In genomic region chr7:92670204-92670851, GRCh38 we compare ENCODE assay signal across 23 cellular contexts.
DNase-seq lines count a peak whose midpoint lies in the region; ATAC-seq and TF ChIP-seq lines count a peak whose summit lies in the region.
"Had no signal": no experiment of that assay in that cellular context is flagged by ENCODE, and none has a peak within 500 bp of the region (broad histone marks: within the 10 kb centered on the region; RNA-seq: fewer than 3 reads in every experiment).

No MANE protein-coding gene starts in this region.

- H3K79me2 ChIP-seq in DND-41 (ENCODE audit: insufficient read depth, low read length) = peaks cover 98% of the 10 kb centered on the region

- H3K4me2 ChIP-seq in DND-41 (ENCODE audit: insufficient read depth, low read length) = no peak overlapping the region

- WGBS in liver = 43% methylated on average over 2 of the region's 2 CpGs

- H3K4me1 ChIP-seq in DND-41 (ENCODE audit: insufficient read depth, low read length) = peaks cover 46% of the 10 kb centered on the region
- H3K4me1 ChIP-seq in liver (ENCODE audit: control insufficient read depth in 4 of 4, insufficient read depth in 4 of 4, low read length in 3 of 4) = peaks cover 4 to 23% (median 15%) of the 10 kb centered on the region in 4 donors
- H3K4me1 ChIP-seq: testis, uterus had no signal

- H3K36me3 Mint-ChIP-seq in activated CD4-positive, alpha-beta T cell treated with anti-CD3 and anti-CD28 coated beads for 36 hours (ENCODE audit: low read depth) = peaks cover 57% of the 10 kb centered on the region
- H3K36me3 Mint-ChIP-seq in activated T-helper 17 cell treated with anti-CD3 and anti-CD28 coated beads, Interleukin-2, amount 50 U/mL, for 72 hours (ENCODE audit: low read depth) = peaks cover 84% of the 10 kb centered on the region

- ATAC-seq in activated CD4-positive, alpha-beta T cell treated with anti-CD3 and anti-CD28 coated beads for 36 hours = no peak
- no peak for ATAC-seq in DND-41 (ENCODE audit: insufficient read depth, low read depth)
- no peak for ATAC-seq in activated T-helper 17 cell treated with anti-CD3 and anti-CD28 coated beads, Interleukin-2, amount 50 U/mL, for 72 hours (replicated peaks)
- ATAC-seq: naive thymus-derived CD4-positive, alpha-beta T cell; T-cell had no signal

- no peak for DNase-seq in activated CD4-positive, alpha-beta T cell treated with anti-CD3 and anti-CD28 coated beads for 36 hours
- no peak for DNase-seq in activated CD4-positive, alpha-beta T cell treated with anti-CD3 and anti-CD28 coated beads for 48 hours
- DNase-seq in DND-41 = no peak
- no peak for DNase-seq in activated gamma-delta T cell (lab: John Stamatoyannopoulos, UW)
- DNase-seq in RKO (ENCODE audit: low spot score) = no peak
- no peak for DNase-seq in SK-N-DZ (ENCODE audit: low spot score)
- DNase-seq: activated CD4-positive, alpha-beta T cell treated with anti-CD3 and anti-CD28 coated beads for 4 hours; CD8-positive, alpha-beta memory T cell; effector CD4-positive, alpha-beta T cell; KBM-7; naive thymus-derived CD4-positive, alpha-beta T cell; NCI-H146; ovary; SHP77 treated with DMSO at 0.1 percent for 48 hours; T-cell; testis; uterus had no signal

- H3K4me3 ChIP-seq in DND-41 (ENCODE audit: low read depth in 1 of 2, low read length in 2 of 2) (no peak overlapping the region), liver (ENCODE audit: low read depth in 1 of 3, low read length in 3 of 3) (no peak overlapping the region)
- H3K4me3 ChIP-seq: GM23248, ovary, testis, uterus had no signal

- H3K4me3 Mint-ChIP-seq in activated CD4-positive, alpha-beta T cell treated with anti-CD3 and anti-CD28 coated beads for 36 hours = no peak overlapping the region
- peak overlapping the region; percentile 88 for H3K4me3 Mint-ChIP-seq in activated T-helper 17 cell treated with anti-CD3 and anti-CD28 coated beads, Interleukin-2, amount 50 U/mL, for 72 hours
- H3K4me3 Mint-ChIP-seq: activated naive CD8-positive, alpha-beta T cell; B cell; CD8-positive, alpha-beta memory T cell; mesothelial cell of epicardium; T-cell had no signal

- H3K27ac ChIP-seq in DND-41 (ENCODE audit: low read length) (peak overlapping the region; percentile 64), liver (ENCODE audit: low read depth in 1 of 2, low read length in 2 of 2) (no peak overlapping the region)
- H3K27ac ChIP-seq: GM23248, ovary, testis, uterus had no signal

- peaks cover 43% of the 10 kb centered on the region for H3K4me1 Mint-ChIP-seq in activated CD4-positive, alpha-beta T cell treated with anti-CD3 and anti-CD28 coated beads for 36 hours
- H3K4me1 Mint-ChIP-seq in activated T-helper 17 cell treated with anti-CD3 and anti-CD28 coated beads, Interleukin-2, amount 50 U/mL, for 72 hours = peaks cover 53% of the 10 kb centered on the region

- peak overlapping the region; percentile 38 for H3K27ac Mint-ChIP-seq in activated CD4-positive, alpha-beta T cell treated with anti-CD3 and anti-CD28 coated beads for 36 hours
- peak overlapping the region; percentile 92 for H3K27ac Mint-ChIP-seq in activated T-helper 17 cell treated with anti-CD3 and anti-CD28 coated beads, Interleukin-2, amount 50 U/mL, for 72 hours
- H3K27ac Mint-ChIP-seq: B cell, T-cell had no signal

- peaks cover 9% of the 10 kb centered on the region; the same call in 1 of the 2 replicates for H4K20me1 ChIP-seq in DND-41 (ENCODE audit: insufficient read depth, low read length)

- H3K9ac ChIP-seq in DND-41 (ENCODE audit: low read depth, low read length) (no peak overlapping the region), liver (ENCODE audit: low read depth in 1 of 2, low read length in 2 of 2) (no peak overlapping the region)
- H3K9ac ChIP-seq: GM23248 had no signal

- H3K9me3 Mint-ChIP-seq in activated CD4-positive, alpha-beta T cell treated with anti-CD3 and anti-CD28 coated beads for 36 hours (ENCODE audit: low read depth) = no peaks in the 10 kb centered on the region
- H3K9me3 Mint-ChIP-seq in activated T-helper 17 cell treated with anti-CD3 and anti-CD28 coated beads, Interleukin-2, amount 50 U/mL, for 72 hours = no peaks in the 10 kb centered on the region
- H3K9me3 Mint-ChIP-seq: CD8-positive, alpha-beta memory T cell; mesothelial cell of epicardium had no signal

- POLR2A ChIA-PET in activated CD4-positive, alpha-beta T cell treated with anti-CD3 and anti-CD28 coated beads for 36 hours (lab: Charles Lee) = no interaction called here

- intact Hi-C loops in activated CD4-positive, alpha-beta T cell treated with anti-CD3 and anti-CD28 coated beads for 36 hours (cut with DNase I, micrococcal nuclease) = no loop called here

- no peak for TF ChIP-seq CTCF in DND-41 (IDR thresholded peaks at IDR 0.05; ENCODE audit: borderline replicate concordance, extremely low read depth, low read length, poor library complexity, severe bottlenecking)
- no peak for TF ChIP-seq CTCF in liver (IDR thresholded peaks at IDR 0.05; ENCODE audit: low read depth, low read length, missing input control)

- CTCF ChIA-PET in activated CD4-positive, alpha-beta T cell treated with anti-CD3 and anti-CD28 coated beads for 36 hours (lab: Charles Lee) = no interaction called here

- no peak overlapping the region for H2AFZ ChIP-seq in DND-41 (ENCODE audit: low read depth, low read length)
- H2AFZ ChIP-seq: GM23248 had no signal

- no peaks in the 10 kb centered on the region for H3K27me3 ChIP-seq in DND-41 (ENCODE audit: insufficient read depth, low read length, poor library complexity)
- H3K27me3 ChIP-seq in liver (ENCODE audit: control insufficient read depth in 4 of 4, insufficient read depth in 4 of 4, low read length in 3 of 4) = no peaks in the 10 kb centered on the region
- H3K27me3 ChIP-seq: testis, uterus had no signal

- H3K36me3 ChIP-seq in DND-41 (ENCODE audit: insufficient read depth, low read length) (peaks cover 95% of the 10 kb centered on the region), liver (ENCODE audit: control insufficient read depth in 4 of 4, insufficient read depth in 3 of 4, low read depth in 1 of 4, low read length in 3 of 4) (no peaks in the 10 kb centered on the region)
- H3K36me3 ChIP-seq: ovary, uterus had no signal

- H3K9me3 ChIP-seq in DND-41 (ENCODE audit: insufficient read depth, low read length, severe bottlenecking) (no peaks in the 10 kb centered on the region), liver (ENCODE audit: control insufficient read depth in 4 of 4, low read length in 3 of 4) (no peaks in the 10 kb centered on the region)
- H3K9me3 ChIP-seq: ovary, testis, uterus had no signal

- no peaks in the 10 kb centered on the region for H3K27me3 Mint-ChIP-seq in activated CD4-positive, alpha-beta T cell treated with anti-CD3 and anti-CD28 coated beads for 36 hours
- H3K27me3 Mint-ChIP-seq in activated T-helper 17 cell treated with anti-CD3 and anti-CD28 coated beads, Interleukin-2, amount 50 U/mL, for 72 hours = no peaks in the 10 kb centered on the region
- H3K27me3 Mint-ChIP-seq: activated naive CD8-positive, alpha-beta T cell; B cell; CD8-positive, alpha-beta memory T cell; naive thymus-derived CD4-positive, alpha-beta T cell; T-cell had no signal

- TF ChIP-seq RAD21 in liver (IDR thresholded peaks at IDR 0.05) = no peak

TF ChIP-seq in liver, 16 proteins besides CTCF, POLR2A, EP300 and RAD21 (continues in another document):
- TF ChIP-seq FOXA1 (IDR thresholded peaks at IDR 0.05) = no peak
- TF ChIP-seq FOXA2 (IDR thresholded peaks at IDR 0.05) = no peak
- TF ChIP-seq EGR1 (IDR thresholded peaks at IDR 0.05; ENCODE audit: low read depth in 2 of 2) = no peak
- TF ChIP-seq NR2F2 (IDR thresholded peaks at IDR 0.05) = no peak
- peak in 1 of 2 donors; percentile 26 for TF ChIP-seq HNF4A (conservative IDR thresholded peaks at IDR 0.05)
- TF ChIP-seq GABPA (IDR thresholded peaks at IDR 0.05 in 1 of 2, conservative IDR thresholded peaks at IDR 0.05 in 1 of 2) = no peak
- TF ChIP-seq HNF4G (IDR thresholded peaks at IDR 0.05) = no peak
- TF ChIP-seq, protein P1, sequence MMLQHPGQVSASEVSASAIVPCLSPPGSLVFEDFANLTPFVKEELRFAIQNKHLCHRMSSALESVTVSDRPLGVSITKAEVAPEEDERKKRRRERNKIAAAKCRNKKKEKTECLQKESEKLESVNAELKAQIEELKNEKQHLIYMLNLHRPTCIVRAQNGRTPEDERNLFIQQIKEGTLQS (IDR thresholded peaks at IDR 0.05) = no peak
- TF ChIP-seq YY1 (IDR thresholded peaks at IDR 0.05) = peak; percentile 63
- TF ChIP-seq, protein P2, sequence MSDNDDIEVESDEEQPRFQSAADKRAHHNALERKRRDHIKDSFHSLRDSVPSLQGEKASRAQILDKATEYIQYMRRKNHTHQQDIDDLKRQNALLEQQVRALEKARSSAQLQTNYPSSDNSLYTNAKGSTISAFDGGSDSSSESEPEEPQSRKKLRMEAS (IDR thresholded peaks at IDR 0.05) = no peak
- TF ChIP-seq, protein P3, sequence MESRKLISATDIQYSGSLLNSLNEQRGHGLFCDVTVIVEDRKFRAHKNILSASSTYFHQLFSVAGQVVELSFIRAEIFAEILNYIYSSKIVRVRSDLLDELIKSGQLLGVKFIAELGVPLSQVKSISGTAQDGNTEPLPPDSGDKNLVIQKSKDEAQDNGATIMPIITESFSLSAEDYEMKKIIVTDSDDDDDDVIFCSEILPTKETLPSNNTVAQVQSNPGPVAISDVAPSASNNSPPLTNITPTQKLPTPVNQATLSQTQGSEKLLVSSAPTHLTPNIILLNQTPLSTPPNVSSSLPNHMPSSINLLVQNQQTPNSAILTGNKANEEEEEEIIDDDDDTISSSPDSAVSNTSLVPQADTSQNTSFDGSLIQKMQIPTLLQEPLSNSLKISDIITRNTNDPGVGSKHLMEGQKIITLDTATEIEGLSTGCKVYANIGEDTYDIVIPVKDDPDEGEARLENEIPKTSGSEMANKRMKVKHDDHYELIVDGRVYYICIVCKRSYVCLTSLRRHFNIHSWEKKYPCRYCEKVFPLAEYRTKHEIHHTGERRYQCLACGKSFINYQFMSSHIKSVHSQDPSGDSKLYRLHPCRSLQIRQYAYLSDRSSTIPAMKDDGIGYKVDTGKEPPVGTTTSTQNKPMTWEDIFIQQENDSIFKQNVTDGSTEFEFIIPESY (IDR thresholded peaks at IDR 0.05) = no peak
